In genomic region chr20:47205577-47206123, GRCh38 we compare ENCODE assay signal across 8 cellular contexts.
DNase-seq lines count a peak whose midpoint lies in the region; ATAC-seq and TF ChIP-seq lines count a peak whose summit lies in the region.

No MANE protein-coding gene starts in this region.

- H3K9me3 ChIP-seq in SJCRH30 (replicated peaks), result no peaks in the 10 kb centered on the region
- H3K9me3 ChIP-seq in lower lobe of right lung, result no peaks in the 10 kb centered on the region

- ATAC-seq in lower lobe of right lung, result peak; percentile 78 to 87
- ATAC-seq in GM19395 (IDR thresholded peaks at IDR 0.05; ENCODE audit: unreplicated experiment), result no peak

- DNase-seq in activated CD8-positive, alpha-beta memory T cell treated with anti-CD3 and anti-CD28 coated beads for 24 hours, result peak; percentile 82
- DNase-seq in activated CD8-positive, alpha-beta memory T cell treated with anti-CD3 and anti-CD28 coated beads, Interleukin-2, amount 50 U/mL, for 48 hours, result no peak
- DNase-seq in LNCaP clone FGC (ENCODE audit: low read depth) (peak; percentile 67), SJCRH30 (peak; percentile 87 to 93), dermis blood vessel endothelial cell (peak; percentile 89), lower lobe of right lung (peak; percentile 77), hippocampal formation (lab: John Stamatoyannopoulos, UW) (no peak)

- H3K4me1 ChIP-seq in SJCRH30 (peaks cover 6% of the 10 kb centered on the region; the same call in 1 of the 2 replicates), lower lobe of right lung (no peaks in the 10 kb centered on the region)

- H3K36me3 ChIP-seq in SJCRH30 (peaks cover 19% of the 10 kb centered on the region), lower lobe of right lung (peaks cover 25% of the 10 kb centered on the region)

- H3K4me3 ChIP-seq in LNCaP clone FGC (ENCODE audit: low read depth, low read length), result no peak overlapping the region
- no peak overlapping the region for H3K4me3 ChIP-seq in SJCRH30
- H3K4me3 ChIP-seq in lower lobe of right lung, result no peak overlapping the region

- H3K27me3 ChIP-seq in SJCRH30, result no peaks in the 10 kb centered on the region
- H3K27me3 ChIP-seq in lower lobe of right lung (ENCODE audit: low read depth), result no peaks in the 10 kb centered on the region

- TF ChIP-seq CTCF in LNCaP clone FGC (IDR thresholded peaks at IDR 0.05; ENCODE audit: control insufficient read depth, extremely low read depth, insufficient read depth) (peak; percentile 91), lower lobe of right lung (IDR thresholded peaks at IDR 0.05) (peak; percentile 87)

- intact Hi-C loops in lower lobe of right lung (cut with DNase I), result no loop called here

- no peak overlapping the region for H3K27ac ChIP-seq in SJCRH30
- no peak overlapping the region for H3K27ac ChIP-seq in lower lobe of right lung

Comparison
In these comparisons a context has a peak if more than half of its experiments do, and no peak if none do; other contexts are left out.
1. DNase-seq: peak in activated CD8-positive, alpha-beta memory T cell treated with anti-CD3 and anti-CD28 coated beads for 24 hours (single experiment), LNCaP clone FGC (single experiment), SJCRH30 (2 of 2), dermis blood vessel endothelial cell (single experiment) and lower lobe of right lung (single experiment); none in activated CD8-positive, alpha-beta memory T cell treated with anti-CD3 and anti-CD28 coated beads, Interleukin-2, amount 50 U/mL, for 48 hours (single experiment) and hippocampal formation (0 of 2).